In the genomic region with DNA sequence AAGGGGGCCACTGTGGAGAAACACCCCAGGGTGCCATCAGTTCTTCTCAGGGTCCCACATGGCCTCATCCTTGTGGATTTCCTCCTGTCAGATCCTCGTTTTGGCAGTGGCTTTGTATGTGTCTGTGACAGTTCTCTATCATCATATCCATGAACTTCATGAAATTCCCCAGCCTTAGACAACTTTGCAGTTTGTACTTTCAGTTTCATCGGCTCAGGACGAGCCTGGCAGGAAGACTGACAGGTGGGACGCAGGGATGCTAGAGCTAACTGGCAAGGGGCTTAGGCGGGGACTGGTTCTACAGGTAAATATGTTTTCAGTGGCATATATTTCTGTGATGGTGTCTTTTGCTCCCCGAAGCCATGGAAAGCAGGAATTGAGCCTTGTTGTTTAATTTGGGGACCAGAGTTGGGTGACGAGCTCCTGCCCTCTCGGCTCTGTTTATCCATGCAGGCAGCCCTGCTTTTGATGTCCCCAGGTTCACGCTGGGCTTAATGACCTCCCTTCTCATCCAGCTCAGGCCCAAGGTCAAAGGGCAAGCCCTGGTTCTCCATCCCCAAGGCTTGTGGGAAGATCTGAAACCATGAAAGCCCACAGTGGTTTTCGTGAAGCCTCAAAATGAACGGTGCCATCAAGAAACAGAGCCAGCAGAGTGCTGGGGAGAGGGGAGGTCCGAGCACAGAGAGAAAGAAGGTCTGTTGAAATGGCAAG, we compare ENCODE assay signal across 24 cellular contexts. TPM values are rescaled to one million over a fixed set of nuclear protein-coding genes. Genes with fewer than 3 reads are reported as not detected.
DNase-seq lines count a peak whose midpoint lies in the region; ATAC-seq and TF ChIP-seq lines count a peak whose summit lies in the region.
"Had no signal": no experiment of that assay in that cellular context is flagged by ENCODE, and none has a peak within 500 bp of the region (broad histone marks: within the 10 kb centered on the region; RNA-seq: fewer than 3 reads in every experiment).

No MANE protein-coding gene starts in this region.

- no peak overlapping the region for H2BK120ac ChIP-seq in neuronal stem cell (ENCODE audit: low read depth, low read length)

- no peak overlapping the region for H2BK12ac ChIP-seq in neuronal stem cell (ENCODE audit: low read length)

- H3K4me1 Mint-ChIP-seq in CD8-positive, alpha-beta T cell (ENCODE audit: low read depth), result peaks cover 6% of the 10 kb centered on the region
- H3K4me1 Mint-ChIP-seq: WTC11 had no signal

- peaks cover 9% of the 10 kb centered on the region; the same call in 1 of the 2 replicates for H3F3A ChIP-seq in MM.1S (ENCODE audit: insufficient read depth, low read length)

- no peak overlapping the region for H4K91ac ChIP-seq in neuronal stem cell (ENCODE audit: low read depth, low read length, poor library complexity)

- CTCF ChIA-PET in CD8-positive, alpha-beta T cell (lab: Charles Lee), result interaction anchor here (1.8 to 6.5 kb wide), 2 partner anchors 120 to 186 kb away, joined by 3 to 48 read pairs; no protein-coding TSS in a partner anchor

- intact Hi-C loops in CD8-positive, alpha-beta T cell (cut with DNase I, micrococcal nuclease), result no loop called here

- H2BK5ac ChIP-seq in neuronal stem cell (ENCODE audit: low read length), result no peak overlapping the region

- no peak overlapping the region for H3K14ac ChIP-seq in neuronal stem cell (ENCODE audit: low read length)

- no peak overlapping the region for H4K8ac ChIP-seq in neuronal stem cell (ENCODE audit: low read depth, low read length)

- H3K27ac Mint-ChIP-seq in CD8-positive, alpha-beta T cell, result no peak overlapping the region
- H3K27ac Mint-ChIP-seq: dendritic cell treated with granulocyte-macrophage colony-stimulating factor and Interleukin-4, amounts not matched to agents 40 ng/mL and 50 ng/mL, for 4 days; WTC11 had no signal

- H3K79me2 ChIP-seq in MM.1S (ENCODE audit: low read length), result no peaks in the 10 kb centered on the region
- H3K79me2 ChIP-seq: hepatocyte had no signal

- H3K27me3 Mint-ChIP-seq in CD8-positive, alpha-beta T cell (ENCODE audit: low read depth), result no peaks in the 10 kb centered on the region

- POLR2A ChIA-PET in CD8-positive, alpha-beta T cell (lab: Charles Lee), result no interaction called here

- no peaks in the 10 kb centered on the region for H3K36me3 Mint-ChIP-seq in CD8-positive, alpha-beta T cell
- H3K36me3 Mint-ChIP-seq: CD8-positive, alpha-beta memory T cell; WTC11 had no signal

- peak overlapping the region; percentile 8 for H3K18ac ChIP-seq in neuronal stem cell (ENCODE audit: low read length)

- H3K4me1 ChIP-seq in CD8-positive, alpha-beta T cell (ENCODE audit: insufficient read depth, low read length), result peaks cover 6% of the 10 kb centered on the region
- peaks cover 17% of the 10 kb centered on the region for H3K4me1 ChIP-seq in MM.1S (ENCODE audit: low read length)
- H3K4me1 ChIP-seq in neuronal stem cell (ENCODE audit: control insufficient read depth in 2 of 2, insufficient read depth in 1 of 2, low read depth in 1 of 2, low read length in 2 of 2), result peaks cover 4% of the 10 kb centered on the region in 2 donors

- no CpG with 5 or more reads among the region's 12 CpGs for WGBS in neuronal stem cell (ENCODE audit: extremely low coverage in 2 of 2, insufficient read length in 2 of 2, insufficient replicate concordance in 1 of 2), 2 donors

- no peak overlapping the region for H3K27ac ChIP-seq in CD8-positive, alpha-beta T cell (ENCODE audit: low read depth, low read length)
- H3K27ac ChIP-seq in MM.1S (ENCODE audit: low read length) (no peak overlapping the region), neuronal stem cell (replicated peaks; ENCODE audit: low read length) (no peak overlapping the region)
- H3K27ac ChIP-seq: adrenal gland, hepatocyte, SK-N-MC, thoracic aorta had no signal

- H3K23ac ChIP-seq in neuronal stem cell (ENCODE audit: low read depth, low read length, poor library complexity), result no peak overlapping the region

- H3K4ac ChIP-seq in neuronal stem cell (ENCODE audit: low read length), result no peak overlapping the region

- H3K9me2 ChIP-seq in MM.1S (replicated peaks; ENCODE audit: insufficient read depth, low read length), result no peaks in the 10 kb centered on the region

- H3K4me3 ChIP-seq in CD8-positive, alpha-beta T cell (ENCODE audit: low read depth, low read length), result no peak overlapping the region
- H3K4me3 ChIP-seq in MM.1S (ENCODE audit: low read length), result no peak overlapping the region
- H3K4me3 ChIP-seq in choroid plexus epithelial cell (ENCODE audit: low read depth, low read length), result peak overlapping the region; percentile 34
- no peak overlapping the region for H3K4me3 ChIP-seq in neuronal stem cell (ENCODE audit: low read length in 2 of 2)
- no peak overlapping the region for H3K4me3 ChIP-seq in H7 (ENCODE audit: insufficient read depth, low read depth, low read length)
- H3K4me3 ChIP-seq: adrenal gland, HAP-1, hepatocyte, SK-N-MC, thoracic aorta had no signal

- DNase-seq in CD8-positive, alpha-beta T cell, result no peak
- peak; percentile 33 for DNase-seq in MM.1S
- DNase-seq in choroid plexus epithelial cell (ENCODE audit: low read depth), result peak; percentile 13
- DNase-seq in neuronal stem cell (ENCODE audit: low spot score), result no peak
- no peak for DNase-seq in H7
- DNase-seq in midbrain (lab: John Stamatoyannopoulos, UW), result no peak
- DNase-seq in NAMALWA (ENCODE audit: low spot score), result no peak
- DNase-seq: activated CD4-positive, alpha-beta T cell treated with anti-CD3 and anti-CD28 coated beads, Interleukin-2, amount 50 U/mL, for 4 hours; activated gamma-delta T cell treated with Interleukin-2 at 50 U/mL for 16 hours; activated T-cell treated with anti-CD3 and anti-CD28 coated beads for 4 hours; adrenal gland; CD8-positive, alpha-beta memory T cell; DMS79; NCI-H774; occipital lobe; right cardiac atrium; stimulated activated CD4-positive, alpha-beta T cell treated with anti-CD3 and anti-CD28 coated beads, Interleukin-15, amount 100 ng/mL, for 24 hours; T-helper 9 cell had no signal

- H2BK15ac ChIP-seq in neuronal stem cell (ENCODE audit: low read length), result no peak overlapping the region

- no peaks in the 10 kb centered on the region for H3K27me3 ChIP-seq in CD8-positive, alpha-beta T cell (ENCODE audit: insufficient read depth, low read length)
- no peaks in the 10 kb centered on the region for H3K27me3 ChIP-seq in MM.1S (replicated peaks; ENCODE audit: insufficient read depth, low read length)
- no peaks in the 10 kb centered on the region for H3K27me3 ChIP-seq in neuronal stem cell (ENCODE audit: control insufficient read depth in 3 of 3, insufficient read depth in 3 of 3, low read depth in 1 of 3, low read length in 3 of 3)
- H3K27me3 ChIP-seq in H7 (ENCODE audit: control insufficient read depth, insufficient read depth, low read length), result peaks cover 7% of the 10 kb centered on the region
- H3K27me3 ChIP-seq: adrenal gland, hepatocyte had no signal

- H3K9me3 Mint-ChIP-seq in CD8-positive, alpha-beta T cell, result no peaks in the 10 kb centered on the region
- H3K9me3 Mint-ChIP-seq: CD8-positive, alpha-beta memory T cell; WTC11 had no signal

- H3K9ac ChIP-seq in MM.1S (ENCODE audit: low read length) (no peak overlapping the region), neuronal stem cell (ENCODE audit: low read depth, low read length, poor library complexity) (no peak overlapping the region)

- H2AK5ac ChIP-seq in neuronal stem cell (ENCODE audit: low read depth, low read length), result no peak overlapping the region

- no peaks in the 10 kb centered on the region for H3K36me3 ChIP-seq in CD8-positive, alpha-beta T cell (ENCODE audit: insufficient read depth, low read length)
- H3K36me3 ChIP-seq in MM.1S (replicated peaks; ENCODE audit: insufficient read depth, low read length), result no peaks in the 10 kb centered on the region
- no peaks in the 10 kb centered on the region for H3K36me3 ChIP-seq in neuronal stem cell (replicated peaks in 1 of 2; ENCODE audit: control insufficient read depth in 2 of 2, insufficient read depth in 2 of 2, low read length in 2 of 2)
- H3K36me3 ChIP-seq in H7 (replicated peaks; ENCODE audit: control insufficient read depth, insufficient read depth, low read length), result no peaks in the 10 kb centered on the region
- H3K36me3 ChIP-seq: adrenal gland, HAP-1, thoracic aorta had no signal

- no peaks in the 10 kb centered on the region for H3K9me3 ChIP-seq in CD8-positive, alpha-beta T cell (ENCODE audit: low read length)
- no peaks in the 10 kb centered on the region for H3K9me3 ChIP-seq in MM.1S (replicated peaks; ENCODE audit: insufficient read depth, low read length)
- H3K9me3 ChIP-seq in neuronal stem cell (replicated peaks in 1 of 2; ENCODE audit: control insufficient read depth in 2 of 2, insufficient read depth in 1 of 2, low read depth in 1 of 2, low read length in 2 of 2), result no peaks in the 10 kb centered on the region
- H3K9me3 ChIP-seq: adrenal gland, HAP-1, thoracic aorta had no signal

- TF ChIP-seq CTCF in CD8-positive, alpha-beta T cell (IDR thresholded peaks at IDR 0.05), result no peak
- TF ChIP-seq CTCF in MM.1S (IDR thresholded peaks at IDR 0.05; ENCODE audit: low read length), result no peak
- no peak for TF ChIP-seq CTCF in choroid plexus epithelial cell (conservative IDR thresholded peaks at IDR 0.05; ENCODE audit: low read depth, low read length)

- peak overlapping the region; percentile 67 for H3K4me2 ChIP-seq in MM.1S (ENCODE audit: low read depth, low read length)
- no peak overlapping the region for H3K4me2 ChIP-seq in neuronal stem cell (ENCODE audit: insufficient read depth, low read length, poor library complexity, severe bottlenecking)
- H3K4me2 ChIP-seq: hepatocyte had no signal

- no peaks in the 10 kb centered on the region for H3K79me1 ChIP-seq in neuronal stem cell (ENCODE audit: low read depth, low read length)

- H2AFZ ChIP-seq in MM.1S (ENCODE audit: low read length), result peak overlapping the region; percentile 23; the same call in 1 of the 2 replicates
- H2AFZ ChIP-seq in neuronal stem cell (ENCODE audit: low read length), result peak overlapping the region; percentile 67
- H2AFZ ChIP-seq: hepatocyte had no signal

- H3K4me3 Mint-ChIP-seq in CD8-positive, alpha-beta T cell, result peak overlapping the region; percentile 32
- H3K4me3 Mint-ChIP-seq: dendritic cell treated with granulocyte-macrophage colony-stimulating factor and Interleukin-4, amounts not matched to agents 40 ng/mL and 50 ng/mL, for 4 days; WTC11 had no signal

- no peak for ATAC-seq in CD8-positive, alpha-beta T cell
- ATAC-seq: right cardiac atrium, WTC11 had no signal

- H4K20me1 ChIP-seq in MM.1S (ENCODE audit: insufficient read depth, low read length), result no peaks in the 10 kb centered on the region

RNA-seq across cellular contexts. Expression of a gene that starts 11.2 kb away (rescaled TPM):
- 1 to 10 TPM; 1.2 TPM for total RNA-seq in CD8-positive, alpha-beta T cell
- 4.7 TPM for polyA plus RNA-seq in neuronal stem cell (2013, experiment 1 of 2)
- 5.3 TPM for polyA plus RNA-seq in neuronal stem cell (2013, experiment 2 of 2)
- 1.1 and 1.9 TPM in 2 replicates for total RNA-seq in H7 (2014; rRNA removed; shearing (Covaris generic))

RNA-seq across cellular contexts. Expression of a gene that starts 51.6 kb away (rescaled TPM):
- total RNA-seq in CD8-positive, alpha-beta T cell, result 10 to 100 TPM; 13.6 to 14.4 TPM
- polyA plus RNA-seq in neuronal stem cell (2013, experiment 1 of 2), result 1.1 TPM
- polyA plus RNA-seq in neuronal stem cell (2013, experiment 2 of 2), result 1.1 TPM
- 2.6 and 4.0 TPM in 2 replicates for total RNA-seq in H7 (2014; rRNA removed; shearing (Covaris generic))

Comparison
In these comparisons a context has a peak if more than half of its experiments do, and no peak if none do; other contexts are left out.
1. DNase-seq: peak in MM.1S (single experiment) and choroid plexus epithelial cell (single experiment); none in CD8-positive, alpha-beta T cell (0 of 7), neuronal stem cell (single experiment), H7 (single experiment), midbrain (single experiment) and NAMALWA (single experiment).